ENCODE assay signal across 11 cellular contexts in genomic region chr11:46293616-46294015, GRCh38. TPM values are rescaled to one million over a fixed set of nuclear protein-coding genes. Genes with fewer than 3 reads are reported as not detected.
A peak's percentile ranks its signal among the peaks of the same experiment; 100 is the strongest.
DNase-seq lines count a peak whose midpoint lies in the region; ATAC-seq, FAIRE-seq and TF ChIP-seq lines count a peak whose summit lies in the region.
"Had no signal": no experiment of that assay in that cellular context is flagged by ENCODE, and none has a peak within 500 bp of the region (broad histone marks: within the 10 kb centered on the region; RNA-seq: fewer than 3 reads in every experiment).

No MANE protein-coding gene starts in this region.

- no peak for FAIRE-seq in GM12878 (lab: Jason Lieb, UNC)

- no peaks in the 10 kb centered on the region; a peak in 2 of 4 replicates for H3K27me3 ChIP-seq in GM12878 (replicated peaks in 1 of 2; ENCODE audit: control insufficient read depth in 2 of 2, insufficient read depth in 2 of 2, low read length in 1 of 2)
- H3K27me3 ChIP-seq in thyroid gland: no peaks in the 10 kb centered on the region

- H3K9me3 Mint-ChIP-seq in mesothelial cell of epicardium: no peaks in the 10 kb centered on the region
- H3K9me3 Mint-ChIP-seq: stimulated activated naive CD8-positive, alpha-beta T cell treated with anti-CD3 and anti-CD28 coated beads, Interleukin-15, Interleukin-2, amounts not matched to agents 100 ng/mL and 50 ng/mL, for 24 hours had no signal

- H3K9me3 ChIP-seq in GM12878 (replicated peaks; ENCODE audit: control insufficient read depth, insufficient read depth, low read length): no peaks in the 10 kb centered on the region
- no peaks in the 10 kb centered on the region for H3K9me3 ChIP-seq in thyroid gland

- DNase-seq in AG09309 (ENCODE audit: low read depth): peak; percentile 95
- DNase-seq in HK-2 (ENCODE audit: unreplicated experiment): peak; percentile 65
- DNase-seq in GM12878 (ENCODE audit: low read depth, low spot score): no peak
- DNase-seq in mesothelial cell of epicardium (ENCODE audit: low spot score in 2 of 2, unreplicated experiment in 2 of 2): no peak
- DNase-seq in thyroid gland: no peak
- no peak for DNase-seq in cortex of kidney (lab: John Stamatoyannopoulos, UW)
- DNase-seq in GM10266 (ENCODE audit: extremely low spot score): no peak
- DNase-seq: hippocampal formation, NCI-H526 treated with DMSO at 0.1 percent for 48 hours had no signal

- intact Hi-C loops in GM12878 (cut with micrococcal nuclease; ENCODE audit: unreplicated experiment): no loop called here
- intact Hi-C loops in thyroid gland (cut with DNase I): no loop called here

- no peak overlapping the region for H3K4me2 ChIP-seq in GM12878 (ENCODE audit: control insufficient read depth, insufficient read depth)

- TF ChIP-seq CTCF in AG09309 (IDR thresholded peaks at IDR 0.05; ENCODE audit: control insufficient read depth, insufficient read depth, low read depth, low read length, missing control alignments) (no peak), GM12878 (IDR thresholded peaks at IDR 0.05 in 2 of 3, conservative IDR thresholded peaks at IDR 0.05 in 1 of 3; ENCODE audit: control insufficient read depth in 2 of 3, extremely low read depth in 1 of 3, insufficient read depth in 1 of 3, low read depth in 3 of 3, low read length in 3 of 3) (no peak), mesothelial cell of epicardium (IDR thresholded peaks at IDR 0.05; ENCODE audit: unreplicated experiment) (no peak), thyroid gland (IDR thresholded peaks at IDR 0.05) (no peak), GM10266 (IDR thresholded peaks at IDR 0.05; ENCODE audit: control insufficient read depth, insufficient read depth, low read depth, missing control alignments) (no peak)

- H3K9ac ChIP-seq in GM12878 (ENCODE audit: control insufficient read depth, insufficient read depth, low read length): no peak overlapping the region

- no peaks in the 10 kb centered on the region for H3K27me3 Mint-ChIP-seq in mesothelial cell of epicardium (ENCODE audit: low read depth)

- 84% methylated on average over 8 of the region's 8 CpGs for WGBS in GM12878 (ENCODE audit: insufficient coverage, insufficient replicate concordance, low lambda C conversion rate, missing lambda C conversion rate)
- 85 to 92% methylated on average over 8 of the region's 8 CpGs for WGBS in thyroid gland, 2 donors

- no peak for ATAC-seq in GM12878
- no peak for ATAC-seq in GM18519 (IDR thresholded peaks at IDR 0.05; ENCODE audit: low FRiP score, unreplicated experiment)

- H3K27ac ChIP-seq in GM12878 (ENCODE audit: control insufficient read depth, insufficient read depth) (no peak overlapping the region), thyroid gland (no peak overlapping the region)

- no peaks in the 10 kb centered on the region for H4K20me1 ChIP-seq in GM12878 (ENCODE audit: control insufficient read depth, insufficient read depth)

- RAD21 ChIA-PET in GM12878 (lab: Charles Lee; ENCODE audit: unreplicated experiment): no interaction called here

- no TSS peak for BruUV-seq in GM12878 (replicated peaks; lab: Mats Ljungman, UMichigan)

- H3K79me2 ChIP-seq in GM12878 (ENCODE audit: control insufficient read depth, insufficient read depth, low read length): no peaks in the 10 kb centered on the region

- H2AFZ ChIP-seq in GM12878 (ENCODE audit: control insufficient read depth, low read depth, low read length): no peak overlapping the region

- peaks cover 69% of the 10 kb centered on the region for H3K4me1 Mint-ChIP-seq in mesothelial cell of epicardium

- H3K4me1 ChIP-seq in GM12878 (ENCODE audit: control insufficient read depth, insufficient read depth, low read length) (peaks cover 8% of the 10 kb centered on the region), thyroid gland (peaks cover 30 to 45% of the 10 kb centered on the region in 2 donors)

- no peak for TF ChIP-seq RAD21 in GM12878 (IDR thresholded peaks at IDR 0.05; ENCODE audit: insufficient read depth, low read depth, low read length)

- H3K4me3 Mint-ChIP-seq in mesothelial cell of epicardium: no peak overlapping the region
- H3K4me3 Mint-ChIP-seq: stimulated activated naive CD8-positive, alpha-beta T cell treated with anti-CD3 and anti-CD28 coated beads, Interleukin-15, Interleukin-2, amounts not matched to agents 100 ng/mL and 50 ng/mL, for 24 hours had no signal

- in situ Hi-C loops in GM12878 (cut with MboI): no loop called here

- CTCF ChIA-PET in GM12878 (lab: Yijun Ruan, JAX): no interaction called here

- H3K36me3 ChIP-seq in GM12878 (ENCODE audit: control insufficient read depth in 2 of 2, insufficient read depth in 2 of 2, low read length in 1 of 2) (no peaks in the 10 kb centered on the region), thyroid gland (no peaks in the 10 kb centered on the region)

- H3K4me3 ChIP-seq in AG09309 (ENCODE audit: control insufficient read depth, low read depth, low read length) (no peak overlapping the region), GM12878 (no peak overlapping the region), thyroid gland (replicated peaks in 1 of 3) (no peak overlapping the region)

- no peak for TF ChIP-seq EP300 in GM12878 (IDR thresholded peaks at IDR 0.05; ENCODE audit: borderline replicate concordance in 1 of 2, control insufficient read depth in 1 of 2, low read depth in 2 of 2, low read length in 2 of 2)

- TF ChIP-seq POLR2A in GM12878 (IDR thresholded peaks at IDR 0.05; ENCODE audit: low read depth, low read length) (no peak), thyroid gland (IDR thresholded peaks at IDR 0.05) (no peak)

- H3K36me3 Mint-ChIP-seq in mesothelial cell of epicardium: no peaks in the 10 kb centered on the region

- POLR2A ChIA-PET in GM12878 (lab: Charles Lee): no interaction called here

- peak overlapping the region; percentile 94 for H3K27ac Mint-ChIP-seq in mesothelial cell of epicardium
- H3K27ac Mint-ChIP-seq: stimulated activated naive CD8-positive, alpha-beta T cell treated with anti-CD3 and anti-CD28 coated beads, Interleukin-15, Interleukin-2, amounts not matched to agents 100 ng/mL and 50 ng/mL, for 24 hours had no signal

- SMC1A ChIA-PET in GM12878 (lab: Charles Lee; ENCODE audit: uncharacterized antibody, unreplicated experiment): no interaction called here

TF ChIP-seq in GM12878, 131 proteins besides CTCF, POLR2A, EP300 and RAD21 (continues in another document):
- no peak for TF ChIP-seq NBN (IDR thresholded peaks at IDR 0.05)
- TF ChIP-seq RUNX3 (IDR thresholded peaks at IDR 0.05; ENCODE audit: low read length): peak; percentile 20; the same call in 1 of the 2 replicates
- no peak for TF ChIP-seq SREBF2 (IDR thresholded peaks at IDR 0.05; ENCODE audit: low read length)
- no peak for TF ChIP-seq IKZF2 (IDR thresholded peaks at IDR 0.05)
- no peak for TF ChIP-seq ZNF274 (IDR thresholded peaks at IDR 0.05; ENCODE audit: insufficient read depth, insufficient read length)
- TF ChIP-seq FOS (IDR thresholded peaks at IDR 0.05; ENCODE audit: borderline replicate concordance, extremely low read depth, insufficient read length): no peak

RNA-seq across cellular contexts. Expression of gene CREB3L1, which starts 16.2 kb away (rescaled TPM):
- total RNA-seq in GM12878 (2013; cell fraction: nucleolus; rRNA removed): 3.5 and 4.3 TPM in 2 replicates
- total RNA-seq in GM12878 (2014; rRNA removed): 0.11 and 1.2 TPM in 2 replicates
- 0.04 TPM in 1 of 2 replicates, not detected in the other for total RNA-seq in GM12878 (2014; rRNA removed; fragmentation: Illumina TruSeq; extraction: Trizol)
- 1.0 and 1.4 TPM in 2 replicates for total RNA-seq in GM12878 (2021)
- polyA plus RNA-seq in GM12878 (2011; ENCODE audit: low read depth): 0.91 TPM
- polyA plus RNA-seq in GM12878 (2011; rRNA removed): 0.18 and 0.26 TPM in 2 replicates
- 0.20 and 0.30 TPM in 2 replicates for polyA plus RNA-seq in GM12878 (2011; cell fraction: cytosol; rRNA removed)
- polyA plus RNA-seq in GM12878 (2011; cell fraction: nucleus; rRNA removed): 0.37 and 0.75 TPM in 2 replicates
- 2.7 and 3.3 TPM in 2 replicates for polyA plus RNA-seq in GM12878 (2012)
- polyA plus RNA-seq in GM12878 (2014; fragmentation: Illumina TruSeq; extraction: Trizol): 0.25 and 0.28 TPM in 2 replicates
- polyA plus RNA-seq in GM12878 (2014; fragmentation: Nextera tagmentation; extraction: Ambion mirVana): under 1 TPM; 0.03 to 0.13 TPM
- 0.20 and 0.28 TPM in 2 replicates for polyA plus RNA-seq in GM12878 (2014; rRNA removed)
- polyA plus RNA-seq in GM12878 (2016; fragmentation: Nextera tagmentation; extraction: Ambion mirVana): under 1 TPM; 0.24 to 0.27 TPM
- polyA minus RNA-seq in GM12878 (2011; rRNA and poly(A)+ RNA removed): 0.31 and 0.37 TPM in 2 replicates
- polyA minus RNA-seq in GM12878 (2011; cell fraction: cytosol; rRNA and poly(A)+ RNA removed): 0.94 and 2.4 TPM in 2 replicates
- 0.36 and 0.67 TPM in 2 replicates for polyA minus RNA-seq in GM12878 (2011; cell fraction: nucleus; rRNA and poly(A)+ RNA removed)
- total RNA-seq in mesothelial cell of epicardium: 34.5 to 43.0 TPM (median 36.3 TPM) in 3 replicates
- total RNA-seq in thyroid gland: 1 to 10 TPM in 3 of 4 donors, under 1 TPM in 1; 0.88 to 3.1 (median 2.1) TPM

RNA-seq across cellular contexts. Expression of gene DGKZ, which starts 53.6 kb away (rescaled TPM):
- 125 and 130 TPM in 2 replicates for total RNA-seq in GM12878 (2013; cell fraction: nucleolus; rRNA removed)
- total RNA-seq in GM12878 (2014; rRNA removed) (59.0 and 67.4 TPM in 2 replicates), GM12878 (2014; rRNA removed; fragmentation: Illumina TruSeq; extraction: Trizol) (17.5 and 22.3 TPM in 2 replicates), GM12878 (2021) (69.3 and 78.4 TPM in 2 replicates), mesothelial cell of epicardium (46.3 to 50.6 TPM (median 46.5 TPM) in 3 replicates), thyroid gland (10 to 100 TPM; 29.7 to 53.5 (median 41.8) TPM)
- 16.5 TPM for polyA plus RNA-seq in GM12878 (2011; ENCODE audit: low read depth)
- polyA plus RNA-seq in GM12878 (2011; rRNA removed) (16.5 and 35.2 TPM in 2 replicates), GM12878 (2014; fragmentation: Illumina TruSeq; extraction: Trizol) (8.3 and 29.0 TPM in 2 replicates), GM12878 (2014; fragmentation: Nextera tagmentation; extraction: Ambion mirVana) (1 to 10 TPM in 1 of 2 experiments, under 1 TPM in 1; 0.50 to 1.6 TPM), GM12878 (2014; rRNA removed) (68.4 and 78.5 TPM in 2 replicates), GM12878 (2016; fragmentation: Nextera tagmentation; extraction: Ambion mirVana) (10 to 100 TPM; 43.7 to 44.6 TPM)
- polyA plus RNA-seq in GM12878 (2011; cell fraction: cytosol; rRNA removed): 68.4 and 86.8 TPM in 2 replicates
- 403 and 444 TPM in 2 replicates for polyA plus RNA-seq in GM12878 (2011; cell fraction: nucleus; rRNA removed)
- polyA plus RNA-seq in GM12878 (2012): 43.3 and 52.1 TPM in 2 replicates
- polyA minus RNA-seq in GM12878 (2011; rRNA and poly(A)+ RNA removed): 36.9 and 81.4 TPM in 2 replicates
- 26.5 and 41.5 TPM in 2 replicates for polyA minus RNA-seq in GM12878 (2011; cell fraction: cytosol; rRNA and poly(A)+ RNA removed)
- 67.3 and 115 TPM in 2 replicates for polyA minus RNA-seq in GM12878 (2011; cell fraction: nucleus; rRNA and poly(A)+ RNA removed)

Comparison
In these comparisons a context has a peak if more than half of its experiments do, and no peak if none do; other contexts are left out.
1. DNase-seq: peak in AG09309 (single experiment) and HK-2 (single experiment); none in GM12878 (single experiment), mesothelial cell of epicardium (0 of 2), thyroid gland (0 of 2), cortex of kidney (single experiment) and GM10266 (single experiment).